Comparison of ENCODE assay signal across 1 cellular context in the genomic region with DNA sequence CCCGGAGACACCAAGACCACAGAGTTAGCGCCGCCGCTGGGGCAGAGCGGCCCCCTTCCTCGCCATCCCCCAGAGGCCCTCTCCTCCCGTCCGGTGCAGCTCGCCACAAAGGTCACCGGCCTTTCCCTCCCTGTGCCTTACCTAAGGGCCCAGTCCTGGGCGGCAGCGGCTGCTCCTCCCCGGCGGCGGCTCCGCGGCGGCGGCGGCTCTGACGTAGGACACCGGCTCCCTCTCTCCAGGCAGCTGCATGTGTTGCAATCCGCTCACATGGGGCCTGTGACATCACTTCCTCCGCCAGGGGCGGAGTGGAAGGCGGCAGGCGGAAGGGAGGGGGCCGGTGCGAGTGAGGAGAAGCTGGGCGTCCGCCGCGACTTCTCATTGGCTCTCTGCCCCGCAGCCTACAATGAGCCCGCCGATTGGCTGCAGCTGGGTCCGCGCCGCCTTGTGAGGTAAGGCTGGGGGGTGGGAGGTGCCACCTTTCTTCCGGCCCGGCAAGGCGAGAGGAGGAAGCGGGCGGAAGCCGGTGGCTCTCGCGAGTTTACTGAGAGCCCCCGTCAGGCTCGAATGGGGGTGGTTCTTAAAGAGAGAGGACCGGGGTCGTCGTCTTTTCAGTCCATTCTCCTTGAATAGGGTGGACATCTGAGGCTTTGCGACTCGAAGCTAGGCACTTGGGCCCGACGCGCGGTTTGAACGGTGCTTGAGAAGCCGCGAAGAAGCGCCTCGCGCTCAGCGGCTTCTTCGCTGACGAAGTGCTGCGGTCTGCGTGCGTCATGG.
TF ChIP-seq lines count a peak whose summit lies in the region.

ETF1 (minus strand) TSS at position 281 of the 774 bp plus-strand sequence. CDS start 318 bp downstream, outside the sequence.

TF ChIP-seq in HepG2, 621 proteins besides CTCF, POLR2A, EP300 and RAD21 (continued from another document and continues in another):
- TF ChIP-seq, protein P1, sequence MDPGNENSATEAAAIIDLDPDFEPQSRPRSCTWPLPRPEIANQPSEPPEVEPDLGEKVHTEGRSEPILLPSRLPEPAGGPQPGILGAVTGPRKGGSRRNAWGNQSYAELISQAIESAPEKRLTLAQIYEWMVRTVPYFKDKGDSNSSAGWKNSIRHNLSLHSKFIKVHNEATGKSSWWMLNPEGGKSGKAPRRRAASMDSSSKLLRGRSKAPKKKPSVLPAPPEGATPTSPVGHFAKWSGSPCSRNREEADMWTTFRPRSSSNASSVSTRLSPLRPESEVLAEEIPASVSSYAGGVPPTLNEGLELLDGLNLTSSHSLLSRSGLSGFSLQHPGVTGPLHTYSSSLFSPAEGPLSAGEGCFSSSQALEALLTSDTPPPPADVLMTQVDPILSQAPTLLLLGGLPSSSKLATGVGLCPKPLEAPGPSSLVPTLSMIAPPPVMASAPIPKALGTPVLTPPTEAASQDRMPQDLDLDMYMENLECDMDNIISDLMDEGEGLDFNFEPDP (CRISPR knock-in tag; conservative IDR thresholded peaks at IDR 0.05): no peak
- TF ChIP-seq ZNF333 (CRISPR knock-in tag; IDR thresholded peaks at IDR 0.05; ENCODE audit: borderline replicate concordance) (no peak), ZNF343 (CRISPR knock-in tag; IDR thresholded peaks at IDR 0.05) (peak; percentile 78; the same call in 1 of the 2 replicates), ZNF557 (CRISPR knock-in tag; IDR thresholded peaks at IDR 0.05) (no peak), ZFP36L2 (CRISPR knock-in tag; IDR thresholded peaks at IDR 0.05) (no peak), ZFX (CRISPR knock-in tag; IDR thresholded peaks at IDR 0.05; ENCODE audit: low read depth) (peak; percentile 93), ZSCAN29 (CRISPR knock-in tag; conservative IDR thresholded peaks at IDR 0.05) (peak; percentile 17; the same call in 1 of the 2 replicates), AHDC1 (CRISPR knock-in tag; IDR thresholded peaks at IDR 0.05; ENCODE audit: borderline replicate concordance) (0 out of 2 replicates have a peak, but pooled peaks have one; percentile 8), E2F2 (CRISPR knock-in tag; IDR thresholded peaks at IDR 0.05; ENCODE audit: borderline replicate concordance) (peak; percentile 59; the same call in 1 of the 2 replicates), MEF2D (CRISPR knock-in tag; IDR thresholded peaks at IDR 0.05) (peak; percentile 33), SRF (IDR thresholded peaks at IDR 0.05; ENCODE audit: low read depth, low read length) (0 out of 2 replicates have a peak, but pooled peaks have one; percentile 43), MXD4 (CRISPR knock-in tag; IDR thresholded peaks at IDR 0.05) (peak; percentile 92), ZNF660 (CRISPR knock-in tag; IDR thresholded peaks at IDR 0.05; ENCODE audit: borderline replicate concordance, low read depth) (no peak), MIER3 (CRISPR knock-in tag; IDR thresholded peaks at IDR 0.05; ENCODE audit: borderline replicate concordance) (peak; percentile 78; the same call in 1 of the 2 replicates), TARDBP (CRISPR knock-in tag; IDR thresholded peaks at IDR 0.05) (peak; percentile 85), ZSCAN20 (CRISPR knock-in tag; IDR thresholded peaks at IDR 0.05; ENCODE audit: borderline replicate concordance) (no peak), DPF2 (CRISPR knock-in tag; IDR thresholded peaks at IDR 0.05; ENCODE audit: borderline replicate concordance, low read depth) (no peak), SIN3B (IDR thresholded peaks at IDR 0.05; ENCODE audit: low read length) (0 out of 2 replicates have a peak, but pooled peaks have one; percentile 18), BRD4 (CRISPR knock-in tag; IDR thresholded peaks at IDR 0.05) (peak; percentile 25; the same call in 1 of the 2 replicates), ZNF768 (CRISPR knock-in tag; IDR thresholded peaks at IDR 0.05) (peak; percentile 39; the same call in 1 of the 2 replicates), ZNF468 (CRISPR knock-in tag; IDR thresholded peaks at IDR 0.05) (no peak), TP53 (CRISPR knock-in tag; conservative IDR thresholded peaks at IDR 0.05) (no peak; the same call in 1 of the 2 replicates), ZNF354B (CRISPR knock-in tag; IDR thresholded peaks at IDR 0.05) (peak; percentile 80; the same call in 1 of the 2 replicates), GFI1 (CRISPR knock-in tag; IDR thresholded peaks at IDR 0.05; ENCODE audit: borderline replicate concordance) (peak; percentile 37; the same call in 1 of the 2 replicates), ZNF274 (CRISPR knock-in tag; IDR thresholded peaks at IDR 0.05) (no peak; the same call in 1 of the 2 replicates), SETDB1 (CRISPR knock-in tag; IDR thresholded peaks at IDR 0.05; ENCODE audit: borderline replicate concordance) (no peak), ZNF605 (CRISPR knock-in tag; IDR thresholded peaks at IDR 0.05) (peak; percentile 81), ZNF878 (CRISPR knock-in tag; IDR thresholded peaks at IDR 0.05) (peak; percentile 18; the same call in 1 of the 2 replicates), BHLHE40 (IDR thresholded peaks at IDR 0.05; ENCODE audit: low read length) (peak; percentile 52; the same call in 1 of the 2 replicates), ARNTL (CRISPR knock-in tag; IDR thresholded peaks at IDR 0.05) (0 out of 2 replicates have a peak, but pooled peaks have one; percentile 45), ATAD3A (CRISPR knock-in tag; IDR thresholded peaks at IDR 0.05) (no peak), CENPX (CRISPR knock-in tag; IDR thresholded peaks at IDR 0.05) (no peak), ZNF549 (CRISPR knock-in tag; IDR thresholded peaks at IDR 0.05) (no peak), ZNF34 (CRISPR knock-in tag; IDR thresholded peaks at IDR 0.05; ENCODE audit: borderline replicate concordance) (peak; percentile 61; the same call in 1 of the 2 replicates), ZBTB26 (CRISPR knock-in tag; IDR thresholded peaks at IDR 0.05; ENCODE audit: borderline replicate concordance) (no peak; the same call in 1 of the 2 replicates), ZFP36L1 (CRISPR knock-in tag; IDR thresholded peaks at IDR 0.05) (no peak)
- TF ChIP-seq, protein P2, sequence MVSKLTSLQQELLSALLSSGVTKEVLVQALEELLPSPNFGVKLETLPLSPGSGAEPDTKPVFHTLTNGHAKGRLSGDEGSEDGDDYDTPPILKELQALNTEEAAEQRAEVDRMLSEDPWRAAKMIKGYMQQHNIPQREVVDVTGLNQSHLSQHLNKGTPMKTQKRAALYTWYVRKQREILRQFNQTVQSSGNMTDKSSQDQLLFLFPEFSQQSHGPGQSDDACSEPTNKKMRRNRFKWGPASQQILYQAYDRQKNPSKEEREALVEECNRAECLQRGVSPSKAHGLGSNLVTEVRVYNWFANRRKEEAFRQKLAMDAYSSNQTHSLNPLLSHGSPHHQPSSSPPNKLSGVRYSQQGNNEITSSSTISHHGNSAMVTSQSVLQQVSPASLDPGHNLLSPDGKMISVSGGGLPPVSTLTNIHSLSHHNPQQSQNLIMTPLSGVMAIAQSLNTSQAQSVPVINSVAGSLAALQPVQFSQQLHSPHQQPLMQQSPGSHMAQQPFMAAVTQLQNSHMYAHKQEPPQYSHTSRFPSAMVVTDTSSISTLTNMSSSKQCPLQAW (CRISPR knock-in tag; IDR thresholded peaks at IDR 0.05): peak; percentile 70
- TF ChIP-seq, protein P3, sequence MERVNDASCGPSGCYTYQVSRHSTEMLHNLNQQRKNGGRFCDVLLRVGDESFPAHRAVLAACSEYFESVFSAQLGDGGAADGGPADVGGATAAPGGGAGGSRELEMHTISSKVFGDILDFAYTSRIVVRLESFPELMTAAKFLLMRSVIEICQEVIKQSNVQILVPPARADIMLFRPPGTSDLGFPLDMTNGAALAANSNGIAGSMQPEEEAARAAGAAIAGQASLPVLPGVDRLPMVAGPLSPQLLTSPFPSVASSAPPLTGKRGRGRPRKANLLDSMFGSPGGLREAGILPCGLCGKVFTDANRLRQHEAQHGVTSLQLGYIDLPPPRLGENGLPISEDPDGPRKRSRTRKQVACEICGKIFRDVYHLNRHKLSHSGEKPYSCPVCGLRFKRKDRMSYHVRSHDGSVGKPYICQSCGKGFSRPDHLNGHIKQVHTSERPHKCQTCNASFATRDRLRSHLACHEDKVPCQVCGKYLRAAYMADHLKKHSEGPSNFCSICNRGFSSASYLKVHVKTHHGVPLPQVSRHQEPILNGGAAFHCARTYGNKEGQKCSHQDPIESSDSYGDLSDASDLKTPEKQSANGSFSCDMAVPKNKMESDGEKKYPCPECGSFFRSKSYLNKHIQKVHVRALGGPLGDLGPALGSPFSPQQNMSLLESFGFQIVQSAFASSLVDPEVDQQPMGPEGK (CRISPR knock-in tag; IDR thresholded peaks at IDR 0.05): peak; percentile 78
- TF ChIP-seq, protein P4, sequence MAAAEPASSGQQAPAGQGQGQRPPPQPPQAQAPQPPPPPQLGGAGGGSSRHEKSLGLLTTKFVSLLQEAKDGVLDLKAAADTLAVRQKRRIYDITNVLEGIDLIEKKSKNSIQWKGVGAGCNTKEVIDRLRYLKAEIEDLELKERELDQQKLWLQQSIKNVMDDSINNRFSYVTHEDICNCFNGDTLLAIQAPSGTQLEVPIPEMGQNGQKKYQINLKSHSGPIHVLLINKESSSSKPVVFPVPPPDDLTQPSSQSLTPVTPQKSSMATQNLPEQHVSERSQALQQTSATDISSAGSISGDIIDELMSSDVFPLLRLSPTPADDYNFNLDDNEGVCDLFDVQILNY (CRISPR knock-in tag; conservative IDR thresholded peaks at IDR 0.05): peak; percentile 47
- TF ChIP-seq, protein P5, sequence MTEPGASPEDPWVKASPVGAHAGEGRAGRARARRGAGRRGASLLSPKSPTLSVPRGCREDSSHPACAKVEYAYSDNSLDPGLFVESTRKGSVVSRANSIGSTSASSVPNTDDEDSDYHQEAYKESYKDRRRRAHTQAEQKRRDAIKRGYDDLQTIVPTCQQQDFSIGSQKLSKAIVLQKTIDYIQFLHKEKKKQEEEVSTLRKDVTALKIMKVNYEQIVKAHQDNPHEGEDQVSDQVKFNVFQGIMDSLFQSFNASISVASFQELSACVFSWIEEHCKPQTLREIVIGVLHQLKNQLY (CRISPR knock-in tag; IDR thresholded peaks at IDR 0.05): 0 out of 2 replicates have a peak, but pooled peaks have one; percentile 32
- TF ChIP-seq, protein P6, sequence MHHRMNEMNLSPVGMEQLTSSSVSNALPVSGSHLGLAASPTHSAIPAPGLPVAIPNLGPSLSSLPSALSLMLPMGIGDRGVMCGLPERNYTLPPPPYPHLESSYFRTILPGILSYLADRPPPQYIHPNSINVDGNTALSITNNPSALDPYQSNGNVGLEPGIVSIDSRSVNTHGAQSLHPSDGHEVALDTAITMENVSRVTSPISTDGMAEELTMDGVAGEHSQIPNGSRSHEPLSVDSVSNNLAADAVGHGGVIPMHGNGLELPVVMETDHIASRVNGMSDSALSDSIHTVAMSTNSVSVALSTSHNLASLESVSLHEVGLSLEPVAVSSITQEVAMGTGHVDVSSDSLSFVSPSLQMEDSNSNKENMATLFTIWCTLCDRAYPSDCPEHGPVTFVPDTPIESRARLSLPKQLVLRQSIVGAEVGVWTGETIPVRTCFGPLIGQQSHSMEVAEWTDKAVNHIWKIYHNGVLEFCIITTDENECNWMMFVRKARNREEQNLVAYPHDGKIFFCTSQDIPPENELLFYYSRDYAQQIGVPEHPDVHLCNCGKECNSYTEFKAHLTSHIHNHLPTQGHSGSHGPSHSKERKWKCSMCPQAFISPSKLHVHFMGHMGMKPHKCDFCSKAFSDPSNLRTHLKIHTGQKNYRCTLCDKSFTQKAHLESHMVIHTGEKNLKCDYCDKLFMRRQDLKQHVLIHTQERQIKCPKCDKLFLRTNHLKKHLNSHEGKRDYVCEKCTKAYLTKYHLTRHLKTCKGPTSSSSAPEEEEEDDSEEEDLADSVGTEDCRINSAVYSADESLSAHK (CRISPR knock-in tag; IDR thresholded peaks at IDR 0.05; ENCODE audit: borderline replicate concordance): no peak
